22 cellular contexts compared by ENCODE assay signal in the genomic region with DNA sequence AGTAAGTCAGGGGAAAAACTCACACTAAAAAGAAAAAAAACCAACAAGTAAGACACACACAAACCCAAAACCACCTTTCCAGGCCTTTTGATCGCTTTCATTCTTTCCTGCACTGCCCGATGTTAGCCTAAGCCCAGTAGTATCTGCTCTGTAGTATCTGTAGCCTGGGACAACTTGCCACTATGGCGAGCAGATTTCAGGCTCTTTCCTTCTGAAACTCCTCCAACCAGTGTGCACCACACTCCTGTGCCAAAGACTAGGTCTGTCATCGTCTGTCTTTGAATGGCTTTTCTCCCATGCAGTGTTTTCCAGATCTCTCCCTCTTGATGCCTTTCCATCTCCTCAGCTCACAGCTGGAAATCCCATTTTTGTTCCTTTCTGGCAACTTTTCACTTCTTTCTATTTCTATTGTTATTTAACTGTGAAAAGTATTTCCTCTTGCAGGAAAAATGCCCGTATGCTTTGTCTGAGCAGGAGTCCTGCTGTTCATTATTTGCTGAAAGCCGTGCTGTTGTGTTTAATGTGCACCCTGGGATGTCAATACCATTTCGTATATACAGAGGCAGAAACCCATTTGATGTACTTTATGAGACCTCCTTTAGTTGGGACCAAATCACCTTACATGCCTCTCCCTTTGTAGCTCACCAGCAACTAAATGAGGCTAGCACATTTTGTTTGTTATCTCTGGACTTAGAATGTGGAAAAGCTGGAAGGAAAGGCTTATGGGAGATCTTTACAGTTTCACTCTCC.
DNase-seq lines count a peak whose midpoint lies in the region; TF ChIP-seq lines count a peak whose summit lies in the region.
"Had no signal": no experiment of that assay in that cellular context is flagged by ENCODE, and none has a peak within 500 bp of the region (broad histone marks: within the 10 kb centered on the region; RNA-seq: fewer than 3 reads in every experiment).

No MANE protein-coding gene starts in this region.

- H3K4me3 Mint-ChIP-seq in endodermal cell: no peak overlapping the region
- H3K4me3 Mint-ChIP-seq: immature natural killer cell; naive thymus-derived CD8-positive, alpha-beta T cell; T-helper 17 cell had no signal

- no peaks in the 10 kb centered on the region for H3K36me3 Mint-ChIP-seq in endodermal cell (ENCODE audit: low read depth)
- H3K36me3 Mint-ChIP-seq: immature natural killer cell had no signal

- peaks cover 2% of the 10 kb centered on the region; the same call in 1 of the 2 replicates for H3K4me1 ChIP-seq in HEK293 (ENCODE audit: control insufficient read depth, insufficient read depth, low read length)
- peaks cover 22% of the 10 kb centered on the region for H3K4me1 ChIP-seq in endodermal cell (ENCODE audit: control insufficient read depth, insufficient read depth, low read length)
- H3K4me1 ChIP-seq: Caco-2, lower lobe of right lung had no signal

- no peaks in the 10 kb centered on the region for H3K36me3 ChIP-seq in HEK293 (ENCODE audit: control insufficient read depth in 2 of 2, insufficient read depth in 1 of 2, low read length in 2 of 2)
- H3K36me3 ChIP-seq in endodermal cell (ENCODE audit: control insufficient read depth, insufficient read depth, low read length): no peaks in the 10 kb centered on the region
- H3K36me3 ChIP-seq: lower lobe of right lung, MG63 had no signal

- H3K9me3 ChIP-seq in HEK293 (ENCODE audit: control insufficient read depth, insufficient read depth, low read depth, low read length) (no peaks in the 10 kb centered on the region), endodermal cell (ENCODE audit: control insufficient read depth, low read length) (no peaks in the 10 kb centered on the region)
- H3K9me3 ChIP-seq: Caco-2, lower lobe of right lung, MG63 had no signal

- H3K27ac Mint-ChIP-seq in endodermal cell: peak overlapping the region; percentile 75
- H3K27ac Mint-ChIP-seq: immature natural killer cell; naive thymus-derived CD8-positive, alpha-beta T cell; T-helper 17 cell had no signal

- H3K27ac ChIP-seq in HEK293 (ENCODE audit: extremely low read depth, low read depth, low read length) (no peak overlapping the region), endodermal cell (ENCODE audit: low read depth, low read length) (peak overlapping the region; percentile 19), RWPE1 (no peak overlapping the region)
- H3K27ac ChIP-seq: lower lobe of right lung had no signal

- H3K9ac ChIP-seq in endodermal cell (ENCODE audit: extremely low read depth, low read length, poor library complexity, severe bottlenecking): no peak overlapping the region

- POLR2A ChIA-PET in HEK293 (lab: Yijun Ruan, JAX): no interaction called here
- POLR2A ChIA-PET in HEK293T (lab: Yijun Ruan, JAX): no interaction called here
- POLR2A ChIA-PET in RWPE1 (lab: Yijun Ruan, JAX; ENCODE audit: low non-redundant PET): no interaction called here

- DNase-seq in NCI-H345 (lab: John Stamatoyannopoulos, UW) (peak; percentile 54), endodermal cell (peak; percentile 51), retina (peak; percentile 20), A172 (ENCODE audit: low spot score) (no peak), HEK293T (ENCODE audit: extremely low spot score) (no peak), RWPE1 (ENCODE audit: low spot score) (no peak)
- DNase-seq in activated naive CD4-positive, alpha-beta T cell treated with Interleukin-2 at 50 U/mL for 16 hours: no peak
- DNase-seq: activated CD4-positive, CD25-positive, alpha-beta regulatory T cell; activated effector memory CD4-positive, alpha-beta T cell treated with Interleukin-2 at 50 U/mL for 16 hours; amniotic stem cell; Caco-2; immature natural killer cell; lower lobe of right lung; MG63; naive thymus-derived CD8-positive, alpha-beta T cell; NCI-H2171 treated with DMSO at 0.1 percent for 48 hours; right cardiac atrium; stimulated activated CD4-positive, alpha-beta T cell treated with anti-CD3 and anti-CD28 coated beads, Interleukin-1b, Interleukin-23, amount 100 ng/mL, for 48 hours; T-helper 17 cell had no signal

- no peaks in the 10 kb centered on the region for H3K27me3 ChIP-seq in endodermal cell (ENCODE audit: control insufficient read depth, insufficient read depth, low read length, poor library complexity, severe bottlenecking)
- H3K27me3 ChIP-seq: MG63 had no signal

- CTCF ChIA-PET in HEK293 (lab: Yijun Ruan, JAX): no interaction called here
- CTCF ChIA-PET in HEK293T (lab: Yijun Ruan, JAX): no interaction called here
- CTCF ChIA-PET in RWPE1 (lab: Yijun Ruan, JAX): no interaction called here

- TF ChIP-seq CTCF in HEK293 (tag by site-specific recombination; IDR thresholded peaks at IDR 0.05) (no peak), endodermal cell (conservative IDR thresholded peaks at IDR 0.05) (no peak), RWPE1 (conservative IDR thresholded peaks at IDR 0.05; ENCODE audit: low read depth) (no peak)

- H3K4me1 Mint-ChIP-seq in endodermal cell: peaks cover 38% of the 10 kb centered on the region
- H3K4me1 Mint-ChIP-seq: immature natural killer cell; naive thymus-derived CD8-positive, alpha-beta T cell had no signal

- 47 to 53% methylated on average over 5 to 7 of the region's 7 CpGs for WGBS in endodermal cell (ENCODE audit: insufficient coverage in 1 of 2, insufficient read length in 1 of 2), 2 experiments

- no peak overlapping the region for H3K4me3 ChIP-seq in HEK293 (ENCODE audit: low read depth, low read length)
- H3K4me3 ChIP-seq in endodermal cell (ENCODE audit: low read length): peak overlapping the region; percentile 12
- H3K4me3 ChIP-seq: coronary artery, GM12878, lower lobe of right lung, MG63 had no signal

- H3K27me3 Mint-ChIP-seq in endodermal cell (ENCODE audit: insufficient read depth): no peaks in the 10 kb centered on the region

- no peaks in the 10 kb centered on the region for H3K9me3 Mint-ChIP-seq in endodermal cell
- H3K9me3 Mint-ChIP-seq: naive thymus-derived CD8-positive, alpha-beta T cell had no signal

TF ChIP-seq in HEK293, 187 proteins besides CTCF, POLR2A, EP300 and RAD21:
- TF ChIP-seq TCF7L2 (IDR thresholded peaks at IDR 0.05; ENCODE audit: borderline replicate concordance, low read depth, low read length) (no peak), FEZF1 (tag by site-specific recombination; IDR thresholded peaks at IDR 0.05) (0 out of 2 replicates have a peak, but pooled peaks have one; percentile 49), ZIC2 (tag by site-specific recombination; IDR thresholded peaks at IDR 0.05) (peak; percentile 62)
- TF ChIP-seq, protein P1, sequence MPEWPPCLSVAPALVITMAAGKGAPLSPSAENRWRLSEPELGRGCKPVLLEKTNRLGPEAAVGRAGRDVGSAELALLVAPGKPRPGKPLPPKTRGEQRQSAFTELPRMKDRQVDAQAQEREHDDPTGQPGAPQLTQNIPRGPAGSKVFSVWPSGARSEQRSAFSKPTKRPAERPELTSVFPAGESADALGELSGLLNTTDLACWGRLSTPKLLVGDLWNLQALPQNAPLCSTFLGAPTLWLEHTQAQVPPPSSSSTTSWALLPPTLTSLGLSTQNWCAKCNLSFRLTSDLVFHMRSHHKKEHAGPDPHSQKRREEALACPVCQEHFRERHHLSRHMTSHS (tag by site-specific recombination; IDR thresholded peaks at IDR 0.05): no peak

TF ChIP-seq in HEK293T, 16 proteins besides CTCF, POLR2A, EP300 and RAD21:
- TF ChIP-seq SUZ12 (IDR thresholded peaks at IDR 0.05) (no peak), SP1 (IDR thresholded peaks at IDR 0.05) (no peak), NFRKB (IDR thresholded peaks at IDR 0.05) (no peak), HDGF (IDR thresholded peaks at IDR 0.05; ENCODE audit: borderline replicate concordance) (no peak), FOXK2 (IDR thresholded peaks at IDR 0.05) (no peak), FOXM1 (IDR thresholded peaks at IDR 0.05; ENCODE audit: borderline replicate concordance) (no peak)
- TF ChIP-seq, protein P2, sequence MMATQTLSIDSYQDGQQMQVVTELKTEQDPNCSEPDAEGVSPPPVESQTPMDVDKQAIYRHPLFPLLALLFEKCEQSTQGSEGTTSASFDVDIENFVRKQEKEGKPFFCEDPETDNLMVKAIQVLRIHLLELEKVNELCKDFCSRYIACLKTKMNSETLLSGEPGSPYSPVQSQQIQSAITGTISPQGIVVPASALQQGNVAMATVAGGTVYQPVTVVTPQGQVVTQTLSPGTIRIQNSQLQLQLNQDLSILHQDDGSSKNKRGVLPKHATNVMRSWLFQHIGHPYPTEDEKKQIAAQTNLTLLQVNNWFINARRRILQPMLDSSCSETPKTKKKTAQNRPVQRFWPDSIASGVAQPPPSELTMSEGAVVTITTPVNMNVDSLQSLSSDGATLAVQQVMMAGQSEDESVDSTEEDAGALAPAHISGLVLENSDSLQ (IDR thresholded peaks at IDR 0.05): no peak
TF ChIP-seq in HEK293T: peak in this region for 0.

Comparison
In these comparisons a context has a peak if more than half of its experiments do, and no peak if none do; other contexts are left out.
1. DNase-seq: peak in NCI-H345 (single experiment), endodermal cell (single experiment) and retina (single experiment); none in A172 (single experiment), HEK293T (single experiment), activated naive CD4-positive, alpha-beta T cell treated with Interleukin-2 at 50 U/mL for 16 hours (single experiment) and RWPE1 (single experiment).